In the genomic region with DNA sequence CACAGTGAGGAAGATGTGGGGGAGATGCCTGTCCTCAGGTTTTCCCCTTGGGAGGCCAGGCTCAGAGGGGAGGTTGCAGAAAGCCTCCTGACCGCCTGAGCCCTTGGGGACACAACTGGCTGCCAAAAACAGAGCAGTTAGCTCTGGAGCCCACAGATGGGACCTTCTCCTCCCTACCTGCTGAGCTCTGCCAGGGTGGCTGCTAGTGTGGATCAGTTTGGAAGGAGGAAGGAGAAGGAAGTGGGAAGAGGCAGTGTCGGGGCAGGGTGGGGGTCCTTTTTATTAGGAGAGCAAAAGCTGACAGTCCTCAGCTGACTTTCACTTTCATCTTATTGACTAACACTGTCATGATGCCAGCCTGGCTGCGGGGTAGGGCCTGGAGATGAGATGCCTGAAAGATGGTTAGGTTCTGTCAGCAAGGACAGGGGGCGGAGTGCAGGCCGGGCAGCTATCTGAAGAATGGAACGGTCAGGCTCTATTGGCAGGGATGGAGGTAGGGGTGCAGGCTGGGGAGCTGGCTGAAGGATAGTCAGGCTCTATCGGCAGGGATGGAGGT, we compare ENCODE assay signal across 19 cellular contexts.
DNase-seq lines count a peak whose midpoint lies in the region; ATAC-seq and TF ChIP-seq lines count a peak whose summit lies in the region.
"Had no signal": no experiment of that assay in that cellular context is flagged by ENCODE, and none has a peak within 500 bp of the region (broad histone marks: within the 10 kb centered on the region; RNA-seq: fewer than 3 reads in every experiment).

No MANE protein-coding gene starts in this region.

- no peak for ATAC-seq in activated CD8-positive, alpha-beta memory T cell treated with anti-CD3 and anti-CD28 coated beads, Interleukin-2, amount 10 ng/mL, durations not matched to agents 7 days and 5 days
- ATAC-seq in sciatic nerve (no peak), GM19395 (IDR thresholded peaks at IDR 0.05; ENCODE audit: unreplicated experiment) (no peak), HG03520 (IDR thresholded peaks at IDR 0.05; ENCODE audit: unreplicated experiment) (no peak)
- ATAC-seq: CD8-positive, alpha-beta T cell; GM12878 had no signal

- intact Hi-C loops in sciatic nerve (cut with DNase I): no loop called here

- H3K4me1 Mint-ChIP-seq in activated CD8-positive, alpha-beta memory T cell treated with anti-CD3 and anti-CD28 coated beads, Interleukin-2, amount 10 ng/mL, durations not matched to agents 7 days and 5 days: no peaks in the 10 kb centered on the region
- H3K4me1 Mint-ChIP-seq in chondrocyte (ENCODE audit: low read depth): no peaks in the 10 kb centered on the region
- H3K4me1 Mint-ChIP-seq: B cell had no signal

- peaks cover 0 to 20% (median 10%) of the 10 kb centered on the region in 11 experiments; a peak in 14 of 22 replicates for H3K9me3 ChIP-seq in BLaER1 treated with 17β-estradiol and CSF1 and Interleukin-3, amounts not matched to agents 10 nM and 100 nM (replicated peaks in 1 of 11)

- H4K20me1 ChIP-seq in BLaER1 treated with 17β-estradiol and CSF1 and Interleukin-3, amounts not matched to agents 10 nM and 100 nM: no peaks in the 10 kb centered on the region

- no peaks in the 10 kb centered on the region for H3K36me3 Mint-ChIP-seq in activated CD8-positive, alpha-beta memory T cell treated with anti-CD3 and anti-CD28 coated beads, Interleukin-2, amount 10 ng/mL, durations not matched to agents 7 days and 5 days
- no peaks in the 10 kb centered on the region for H3K36me3 Mint-ChIP-seq in chondrocyte (ENCODE audit: low read depth)
- H3K36me3 Mint-ChIP-seq: CD8-positive, alpha-beta T cell had no signal

- peak overlapping the region in 2 of 10 experiments; percentile 28 to 34; a peak in 1 of 20 replicates for H3K4me3 ChIP-seq in BLaER1 treated with 17β-estradiol and CSF1 and Interleukin-3, amounts not matched to agents 10 nM and 100 nM
- H3K4me3 ChIP-seq: GM12878 had no signal

- peaks cover 12% of the 10 kb centered on the region for H3K9me3 Mint-ChIP-seq in activated CD8-positive, alpha-beta memory T cell treated with anti-CD3 and anti-CD28 coated beads, Interleukin-2, amount 10 ng/mL, durations not matched to agents 7 days and 5 days (ENCODE audit: low read depth)
- peaks cover 11% of the 10 kb centered on the region for H3K9me3 Mint-ChIP-seq in chondrocyte (ENCODE audit: low read depth)
- H3K9me3 Mint-ChIP-seq: CD8-positive, alpha-beta T cell had no signal

- peak overlapping the region in 7 of 11 experiments; percentile 17 to 57 (median 41); a peak in 6 of 22 replicates for H3K9ac ChIP-seq in BLaER1 treated with 17β-estradiol and CSF1 and Interleukin-3, amounts not matched to agents 10 nM and 100 nM

- no peak for TF ChIP-seq CTCF in chondrocyte (IDR thresholded peaks at IDR 0.05)

- no peaks in the 10 kb centered on the region for H3K27me3 Mint-ChIP-seq in activated CD8-positive, alpha-beta memory T cell treated with anti-CD3 and anti-CD28 coated beads, Interleukin-2, amount 10 ng/mL, durations not matched to agents 7 days and 5 days
- H3K27me3 Mint-ChIP-seq in chondrocyte (ENCODE audit: low read depth): peaks cover 9% of the 10 kb centered on the region

- H3K27me3 ChIP-seq in BLaER1 treated with 17β-estradiol and CSF1 and Interleukin-3, amounts not matched to agents 10 nM and 100 nM: no peaks in the 10 kb centered on the region

- DNase-seq in activated CD8-positive, alpha-beta memory T cell treated with anti-CD3 and anti-CD28 coated beads, Interleukin-2, amount 50 U/mL, for 4 hours: peak; percentile 8
- no peak for DNase-seq in activated CD8-positive, alpha-beta memory T cell treated with anti-CD3 and anti-CD28 coated beads, Interleukin-2, amount 10 ng/mL, durations not matched to agents 7 days and 5 days
- DNase-seq in chondrocyte (ENCODE audit: low spot score) (peak; percentile 73), sciatic nerve (ENCODE audit: low spot score) (peak; percentile 43), mesenteric fat pad (ENCODE audit: low spot score) (no peak)
- DNase-seq: 8988T; Calu3; CD8-positive, alpha-beta T cell; EL; GOT3; KBM-7; NCI-H1694 treated with DMSO at 0.1 percent for 48 hours; NCI-H748 treated with DMSO at 0.1 percent for 48 hours; SIG-M5 had no signal

- H3K27ac Mint-ChIP-seq in activated CD8-positive, alpha-beta memory T cell treated with anti-CD3 and anti-CD28 coated beads, Interleukin-2, amount 10 ng/mL, durations not matched to agents 7 days and 5 days: no peak overlapping the region
- no peak overlapping the region for H3K27ac Mint-ChIP-seq in chondrocyte (ENCODE audit: unreplicated experiment)
- H3K27ac Mint-ChIP-seq: B cell; CD8-positive, alpha-beta T cell had no signal

- no peaks in the 10 kb centered on the region for H3K36me3 ChIP-seq in BLaER1 treated with 17β-estradiol and CSF1 and Interleukin-3, amounts not matched to agents 10 nM and 100 nM

- H3K27ac ChIP-seq in BLaER1 treated with 17β-estradiol and CSF1 and Interleukin-3, amounts not matched to agents 10 nM and 100 nM: peak overlapping the region in 9 of 11 experiments; percentile 18 to 72 (median 57); a peak in 19 of 22 replicates

- peaks cover 41 to 97% (median 93%) of the 10 kb centered on the region in 10 experiments for H3K4me1 ChIP-seq in BLaER1 treated with 17β-estradiol and CSF1 and Interleukin-3, amounts not matched to agents 10 nM and 100 nM

- peak overlapping the region; percentile 55 to 96 (median 83) for H3K4me2 ChIP-seq in BLaER1 treated with 17β-estradiol and CSF1 and Interleukin-3, amounts not matched to agents 10 nM and 100 nM

- no peak overlapping the region for H3K4me3 Mint-ChIP-seq in activated CD8-positive, alpha-beta memory T cell treated with anti-CD3 and anti-CD28 coated beads, Interleukin-2, amount 10 ng/mL, durations not matched to agents 7 days and 5 days
- no peak overlapping the region for H3K4me3 Mint-ChIP-seq in chondrocyte (ENCODE audit: unreplicated experiment)
- H3K4me3 Mint-ChIP-seq: B cell; CD8-positive, alpha-beta T cell had no signal

- CTCF ChIA-PET in activated CD8-positive, alpha-beta memory T cell treated with anti-CD3 and anti-CD28 coated beads, Interleukin-2, amount 10 ng/mL, durations not matched to agents 7 days and 5 days (lab: Charles Lee): no interaction called here

Comparison
In these comparisons a context has a peak if more than half of its experiments do, and no peak if none do; other contexts are left out.
1. DNase-seq: peak in activated CD8-positive, alpha-beta memory T cell treated with anti-CD3 and anti-CD28 coated beads, Interleukin-2, amount 50 U/mL, for 4 hours (single experiment), chondrocyte (single experiment) and sciatic nerve (single experiment); none in activated CD8-positive, alpha-beta memory T cell treated with anti-CD3 and anti-CD28 coated beads, Interleukin-2, amount 10 ng/mL, durations not matched to agents 7 days and 5 days (single experiment) and mesenteric fat pad (single experiment).